In genomic region chr19:13817018-13817614, GRCh38 we compare ENCODE assay signal across 10 cellular contexts. TPM values are rescaled to one million over a fixed set of nuclear protein-coding genes. Genes with fewer than 3 reads are reported as not detected.
DNase-seq lines count a peak whose midpoint lies in the region; ATAC-seq and TF ChIP-seq lines count a peak whose summit lies in the region.
"Had no signal": no experiment of that assay in that cellular context is flagged by ENCODE, and none has a peak within 500 bp of the region (broad histone marks: within the 10 kb centered on the region; RNA-seq: fewer than 3 reads in every experiment).

No MANE protein-coding gene starts in this region.

- no peak overlapping the region for H3K27ac Mint-ChIP-seq in Caco-2 (ENCODE audit: unreplicated experiment)
- H3K27ac Mint-ChIP-seq in activated T-cell treated with anti-CD3 and anti-CD28 coated beads, Interleukin-2, amount 50 U/mL, for 72 hours: no peak overlapping the region

- TF ChIP-seq CTCF in Caco-2 (IDR thresholded peaks at IDR 0.05; ENCODE audit: insufficient read depth in 1 of 2, low read depth in 1 of 2, low read length in 1 of 2, severe bottlenecking in 1 of 2, unreplicated experiment in 1 of 2) (no peak), lower lobe of right lung (IDR thresholded peaks at IDR 0.05) (no peak)

- POLR2A ChIA-PET in Caco-2 (lab: Charles Lee): interaction anchor here (0.6 to 1.3 kb wide), 5 partner anchors 22 to 45 kb away, joined by 3 to 6 read pairs (median 4); partner anchors contain the start of genes C19orf53 and ZSWIM4

- H3K27me3 Mint-ChIP-seq in Caco-2 (ENCODE audit: insufficient read depth, unreplicated experiment): no peaks in the 10 kb centered on the region
- H3K27me3 Mint-ChIP-seq in activated T-cell treated with anti-CD3 and anti-CD28 coated beads, Interleukin-2, amount 50 U/mL, for 72 hours (ENCODE audit: low read depth): no peaks in the 10 kb centered on the region

- H3K9me3 ChIP-seq in Caco-2: no peaks in the 10 kb centered on the region
- H3K9me3 ChIP-seq in HUES6 (ENCODE audit: control insufficient read depth, insufficient read depth, low read depth, low read length): no peaks in the 10 kb centered on the region
- no peaks in the 10 kb centered on the region for H3K9me3 ChIP-seq in lower lobe of right lung

- H3K9me3 Mint-ChIP-seq in Caco-2 (ENCODE audit: unreplicated experiment): peaks cover 10% of the 10 kb centered on the region
- no peaks in the 10 kb centered on the region for H3K9me3 Mint-ChIP-seq in activated T-cell treated with anti-CD3 and anti-CD28 coated beads, Interleukin-2, amount 50 U/mL, for 72 hours

- peak; percentile 52 to 70 for ATAC-seq in activated T-cell treated with anti-CD3 and anti-CD28 coated beads, Interleukin-2, amount 50 U/mL, for 72 hours (replicated peaks in 1 of 2)
- ATAC-seq in lower lobe of right lung: peak; percentile 81 to 82
- no peak for ATAC-seq in GM18861 (IDR thresholded peaks at IDR 0.05; ENCODE audit: unreplicated experiment)

- CTCF ChIA-PET in Caco-2 (lab: Charles Lee): interaction anchor here (0.8 to 1.2 kb wide), 3 partner anchors 37 to 320 kb away, joined by 3 to 8 read pairs (median 3); partner anchors contain the start of gene ASF1B

- peaks cover 13% of the 10 kb centered on the region for H3K36me3 Mint-ChIP-seq in Caco-2 (ENCODE audit: insufficient read depth, unreplicated experiment)
- peaks cover 3 to 4% of the 10 kb centered on the region in 2 donors for H3K36me3 Mint-ChIP-seq in activated T-cell treated with anti-CD3 and anti-CD28 coated beads, Interleukin-2, amount 50 U/mL, for 72 hours (ENCODE audit: insufficient read depth in 2 of 2)

- H3K27me3 ChIP-seq in Caco-2 (replicated peaks; ENCODE audit: control insufficient read depth, insufficient read depth, low read length) (no peaks in the 10 kb centered on the region), HUES6 (ENCODE audit: control insufficient read depth, insufficient read depth, low read length) (no peaks in the 10 kb centered on the region), lower lobe of right lung (ENCODE audit: low read depth) (no peaks in the 10 kb centered on the region)

- no peaks in the 10 kb centered on the region for H3K4me1 Mint-ChIP-seq in Caco-2 (ENCODE audit: low read depth, unreplicated experiment)
- H3K4me1 Mint-ChIP-seq in activated T-cell treated with anti-CD3 and anti-CD28 coated beads, Interleukin-2, amount 50 U/mL, for 72 hours (ENCODE audit: low read depth): no peaks in the 10 kb centered on the region

- intact Hi-C loops in Caco-2 (cut with micrococcal nuclease; ENCODE audit: unreplicated experiment): no loop called here
- intact Hi-C loops in lower lobe of right lung (cut with DNase I): no loop called here

- no peaks in the 10 kb centered on the region for H3K4me1 ChIP-seq in Caco-2
- H3K4me1 ChIP-seq in HUES6 (ENCODE audit: control insufficient read depth, insufficient read depth, low read length): peaks cover 3% of the 10 kb centered on the region
- peaks cover under 1% of the 10 kb centered on the region for H3K4me1 ChIP-seq in lower lobe of right lung

- H3K27ac ChIP-seq in HUES6 (ENCODE audit: low read depth, low read length) (no peak overlapping the region), lower lobe of right lung (peak overlapping the region; percentile 27)

- H3K9ac ChIP-seq in HUES6 (ENCODE audit: low read length): no peak overlapping the region

- no TSS peak for BruUV-seq in Caco-2 (replicated peaks; lab: Mats Ljungman, UMichigan)

- H3K4me3 ChIP-seq in Caco-2 (ENCODE audit: low read depth, low read length) (peak overlapping the region; percentile 70), HUES6 (ENCODE audit: low read depth, low read length) (peak overlapping the region; percentile 63), lower lobe of right lung (peak overlapping the region; percentile 45)

- peak overlapping the region; percentile 76 for H3K4me3 Mint-ChIP-seq in Caco-2 (ENCODE audit: unreplicated experiment)
- H3K4me3 Mint-ChIP-seq in activated T-cell treated with anti-CD3 and anti-CD28 coated beads, Interleukin-2, amount 50 U/mL, for 72 hours: peak overlapping the region in 1 of 2 donors; percentile 16

- H3K36me3 ChIP-seq in Caco-2 (ENCODE audit: control insufficient read depth, insufficient read depth, low read length): peaks cover 2% of the 10 kb centered on the region; the same call in 1 of the 2 replicates
- peaks cover 51% of the 10 kb centered on the region for H3K36me3 ChIP-seq in HUES6 (ENCODE audit: control insufficient read depth, insufficient read depth, low read length)
- peaks cover 49% of the 10 kb centered on the region for H3K36me3 ChIP-seq in lower lobe of right lung

- peak; percentile 85 to 90 for DNase-seq in Caco-2
- peak in 1 of 2 donors; percentile 28 for DNase-seq in activated T-cell treated with anti-CD3 and anti-CD28 coated beads, Interleukin-2, amount 50 U/mL, for 72 hours
- DNase-seq in lower lobe of right lung: peak; percentile 77
- no peak for DNase-seq in GM03348 (ENCODE audit: low spot score)
- no peak for DNase-seq in NCI-H446 (lab: John Stamatoyannopoulos, UW)
- DNase-seq in stimulated activated CD4-positive, alpha-beta T cell treated with anti-CD3 and anti-CD28 coated beads, Interleukin-4, amount 100 ng/mL, for 4 hours: no peak
- DNase-seq: activated CD8-positive, alpha-beta memory T cell treated with anti-CD3 and anti-CD28 coated beads, Interleukin-2, amount 50 U/mL, for 48 hours had no signal

RNA-seq across cellular contexts. Expression of gene ZSWIM4, which starts 21.9 kb away (rescaled TPM):
- total RNA-seq in Caco-2 (2022) (4.0 and 5.7 TPM in 2 replicates), lower lobe of right lung (7.4 TPM)
- total RNA-seq in activated T-cell treated with anti-CD3 and anti-CD28 coated beads, Interleukin-2, amount 50 U/mL, for 72 hours: 10 to 100 TPM; 11.1 to 12.0 TPM

RNA-seq across cellular contexts. Expression of gene C19orf53, which starts 42.9 kb away (rescaled TPM):
- 107 and 113 TPM in 2 replicates for total RNA-seq in Caco-2 (2022)
- 10 to 100 TPM; 76.5 to 88.1 TPM for total RNA-seq in activated T-cell treated with anti-CD3 and anti-CD28 coated beads, Interleukin-2, amount 50 U/mL, for 72 hours
- total RNA-seq in lower lobe of right lung: 68.0 TPM

RNA-seq across cellular contexts. Expression of gene MRI1, which starts 52.8 kb away (rescaled TPM):
- 23.3 and 25.7 TPM in 2 replicates for total RNA-seq in Caco-2 (2022)
- 10 to 100 TPM; 37.6 to 42.2 TPM for total RNA-seq in activated T-cell treated with anti-CD3 and anti-CD28 coated beads, Interleukin-2, amount 50 U/mL, for 72 hours
- total RNA-seq in lower lobe of right lung: 30.4 TPM

RNA-seq across cellular contexts. Expression of gene NANOS3, which starts 59.8 kb away (rescaled TPM):
- total RNA-seq in Caco-2 (2022) (not detected in 2 replicates), lower lobe of right lung (0.68 TPM)
- total RNA-seq in activated T-cell treated with anti-CD3 and anti-CD28 coated beads, Interleukin-2, amount 50 U/mL, for 72 hours: 1 to 10 TPM; 3.1 to 3.8 TPM
- total RNA-seq: LHCN-M2 had no signal

Comparison
In these comparisons a context has a peak if more than half of its experiments do, and no peak if none do; other contexts are left out.
1. DNase-seq: peak in Caco-2 (2 of 2) and lower lobe of right lung (single experiment); none in GM03348 (single experiment), NCI-H446 (0 of 2) and stimulated activated CD4-positive, alpha-beta T cell treated with anti-CD3 and anti-CD28 coated beads, Interleukin-4, amount 100 ng/mL, for 4 hours (0 of 2).
2. Peak in every context shown above with its lines, with median percentiles within 50 percentile points of each other: H3K4me3 ChIP-seq.